ENCODE assay signal across 8 cellular contexts in the genomic region with DNA sequence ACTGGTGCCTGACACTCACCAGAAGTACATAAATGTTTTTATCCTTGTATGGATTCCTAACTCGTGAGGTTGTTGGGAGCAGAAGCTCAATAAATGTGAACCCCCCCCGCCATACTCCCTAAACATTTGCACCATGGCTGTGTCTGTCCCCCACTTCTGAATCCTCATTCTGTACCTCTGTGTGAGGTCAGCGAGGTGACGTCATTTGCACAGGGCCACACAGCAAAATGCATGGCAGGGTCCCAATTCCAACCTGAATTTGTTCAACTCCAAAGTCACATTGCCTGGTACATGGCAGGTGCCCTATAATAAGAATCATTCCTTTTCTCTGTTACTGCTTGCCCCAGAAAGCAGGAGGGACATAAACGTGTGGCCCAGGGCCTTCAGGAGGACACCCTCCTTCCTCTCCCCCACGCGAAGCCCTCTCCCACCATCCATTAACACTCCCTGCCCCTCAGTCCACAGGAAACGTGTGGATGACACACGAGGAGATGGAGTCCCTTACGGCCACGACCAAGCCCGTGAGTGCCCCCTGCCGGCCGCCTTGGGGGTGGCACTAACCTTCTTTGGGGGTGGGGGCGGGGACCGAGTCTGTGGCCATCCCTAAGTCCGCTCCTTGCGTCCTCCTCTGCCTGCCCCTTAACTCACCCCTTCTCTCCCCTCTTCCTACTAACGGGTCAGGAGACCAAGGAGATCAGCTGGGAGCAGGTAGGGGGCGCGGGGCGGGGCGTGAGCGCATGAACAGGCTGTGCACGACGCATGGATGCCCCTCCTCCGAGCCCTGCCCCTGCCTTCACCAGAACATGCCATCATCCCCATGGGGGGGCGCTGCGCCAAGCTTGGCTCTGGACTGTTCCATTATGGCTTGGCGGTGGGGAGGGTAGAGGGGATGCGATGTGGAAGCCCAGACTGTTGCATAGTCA. TPM values are rescaled to one million over a fixed set of nuclear protein-coding genes. Genes with fewer than 3 reads are reported as not detected.
DNase-seq lines count a peak whose midpoint lies in the region; ATAC-seq and TF ChIP-seq lines count a peak whose summit lies in the region.

No MANE protein-coding gene starts in this region.

- H3K4me3 ChIP-seq in Panc1 (ENCODE audit: low read depth in 2 of 2, low read length in 2 of 2) (peak overlapping the region; percentile 17 to 27; a peak in 2 of 4 replicates), neuronal stem cell (ENCODE audit: low read length in 2 of 2) (peak overlapping the region; percentile 38 to 65), stomach smooth muscle (ENCODE audit: low read length in 2 of 2) (peak overlapping the region; percentile 26 to 67)

- H3K36me3 ChIP-seq in Panc1 (ENCODE audit: control insufficient read depth, insufficient read depth, low read length) (no peaks in the 10 kb centered on the region; the same call in 1 of the 2 replicates), neuronal stem cell (replicated peaks in 1 of 2; ENCODE audit: control insufficient read depth in 2 of 2, insufficient read depth in 2 of 2, low read length in 2 of 2) (no peaks in the 10 kb centered on the region), stomach smooth muscle (ENCODE audit: control insufficient read depth in 2 of 2, insufficient read depth in 2 of 2, low read length in 2 of 2) (no peaks in the 10 kb centered on the region)

- intact Hi-C loops in Panc1 (cut with micrococcal nuclease; ENCODE audit: unreplicated experiment), result no loop called here

- peak overlapping the region; percentile 64 for H3K9ac ChIP-seq in neuronal stem cell (ENCODE audit: low read depth, low read length, poor library complexity)
- H3K9ac ChIP-seq in stomach smooth muscle (ENCODE audit: low read length in 2 of 2), result peak overlapping the region in 1 of 2 donors; percentile 21

- H3K79me1 ChIP-seq in neuronal stem cell (ENCODE audit: low read depth, low read length), result no peaks in the 10 kb centered on the region

- TF ChIP-seq CTCF in Panc1 (IDR thresholded peaks at IDR 0.05) (peak; percentile 92), foreskin keratinocyte (conservative IDR thresholded peaks at IDR 0.05) (peak; percentile 87)

- peak overlapping the region; percentile 68 for H3K4me2 ChIP-seq in neuronal stem cell (ENCODE audit: insufficient read depth, low read length, poor library complexity, severe bottlenecking)

- H3K4me1 ChIP-seq in Panc1 (ENCODE audit: control insufficient read depth, insufficient read depth, low read length), result no peaks in the 10 kb centered on the region
- H3K4me1 ChIP-seq in foreskin keratinocyte, result no peaks in the 10 kb centered on the region
- peaks cover 15 to 18% of the 10 kb centered on the region in 2 donors for H3K4me1 ChIP-seq in neuronal stem cell (ENCODE audit: control insufficient read depth in 2 of 2, insufficient read depth in 1 of 2, low read depth in 1 of 2, low read length in 2 of 2)
- H3K4me1 ChIP-seq in stomach smooth muscle (ENCODE audit: control insufficient read depth, insufficient read depth, low read length), result peaks cover 43% of the 10 kb centered on the region

- peak overlapping the region; percentile 32 for H3K14ac ChIP-seq in neuronal stem cell (ENCODE audit: low read length)

- H2AK5ac ChIP-seq in neuronal stem cell (ENCODE audit: low read depth, low read length), result no peak overlapping the region

- H2BK12ac ChIP-seq in neuronal stem cell (ENCODE audit: low read length), result no peak overlapping the region

- peak overlapping the region; percentile 9 for H3K23ac ChIP-seq in neuronal stem cell (ENCODE audit: low read depth, low read length, poor library complexity)

- H3K18ac ChIP-seq in neuronal stem cell (ENCODE audit: low read length), result peak overlapping the region; percentile 58

- H3K9me3 ChIP-seq in Panc1 (ENCODE audit: control insufficient read depth, insufficient read depth, low read depth, low read length) (no peaks in the 10 kb centered on the region), neuronal stem cell (replicated peaks in 1 of 2; ENCODE audit: control insufficient read depth in 2 of 2, insufficient read depth in 1 of 2, low read depth in 1 of 2, low read length in 2 of 2) (no peaks in the 10 kb centered on the region), stomach smooth muscle (ENCODE audit: control insufficient read depth in 2 of 2, low read length in 2 of 2) (no peaks in the 10 kb centered on the region)

- no TSS peak for BruUV-seq in Panc1 (replicated peaks; lab: Mats Ljungman, UMichigan)

- DNase-seq in AG20443 (ENCODE audit: low spot score) (peak; percentile 84), HCEC 1CT (peak; percentile 78), Panc1 (ENCODE audit: low read depth, low spot score) (peak; percentile 42), foreskin keratinocyte (peak in 1 of 2 donors; percentile 43), neuronal stem cell (ENCODE audit: low spot score) (peak; percentile 98)
- DNase-seq in activated effector memory CD4-positive, alpha-beta T cell treated with anti-CD3 and anti-CD28 coated beads, Interleukin-2, amount 50 U/mL, for 16 hours, result peak; percentile 93

- H2BK5ac ChIP-seq in neuronal stem cell (ENCODE audit: low read length), result no peak overlapping the region

- no CpG with 5 or more reads among the region's 31 CpGs for WGBS in neuronal stem cell (ENCODE audit: extremely low coverage in 2 of 2, insufficient read length in 2 of 2, insufficient replicate concordance in 1 of 2), 2 donors

- H2BK15ac ChIP-seq in neuronal stem cell (ENCODE audit: low read length), result peak overlapping the region; percentile 10

- no peak overlapping the region for H4K91ac ChIP-seq in neuronal stem cell (ENCODE audit: low read depth, low read length, poor library complexity)

- in situ Hi-C loops in Panc1 (cut with HindIII; ENCODE audit: low pct_unique_long_range_greater_than_20kb, low sequenced_read_pairs), result no loop called here

- H3K27ac ChIP-seq in Panc1 (ENCODE audit: low read length), result no peak overlapping the region
- no peak overlapping the region for H3K27ac ChIP-seq in foreskin keratinocyte
- peak overlapping the region; percentile 82 for H3K27ac ChIP-seq in neuronal stem cell (replicated peaks; ENCODE audit: low read length)
- H3K27ac ChIP-seq in stomach smooth muscle (ENCODE audit: low read length), result peak overlapping the region; percentile 18

- no peak overlapping the region for H2BK120ac ChIP-seq in neuronal stem cell (ENCODE audit: low read depth, low read length)

- no peak overlapping the region for H3K4ac ChIP-seq in neuronal stem cell (ENCODE audit: low read length)

- no peak overlapping the region for H4K8ac ChIP-seq in neuronal stem cell (ENCODE audit: low read depth, low read length)

- POLR2A ChIA-PET in Panc1 (lab: Charles Lee), result no interaction called here

- CTCF ChIA-PET in Panc1 (lab: Charles Lee), result interaction anchor here (0.7 to 1.1 kb wide), 5 partner anchors 18 to 307 kb away, joined by 3 to 10 read pairs (median 5); a partner anchor contains a TSS

- H2AFZ ChIP-seq in neuronal stem cell (ENCODE audit: low read length), result peak overlapping the region; percentile 91

- ATAC-seq in Panc1 (peak; percentile 35; the same call in 1 of the 2 replicates), foreskin keratinocyte (peak; percentile 4), GM21723 (IDR thresholded peaks at IDR 0.05; ENCODE audit: unreplicated experiment) (no peak)

- no peaks in the 10 kb centered on the region for H3K27me3 ChIP-seq in Panc1 (ENCODE audit: control insufficient read depth, insufficient read depth, low read length)
- no peaks in the 10 kb centered on the region for H3K27me3 ChIP-seq in foreskin keratinocyte
- peaks cover 0 to 1% (median 0%) of the 10 kb centered on the region in 3 experiments for H3K27me3 ChIP-seq in neuronal stem cell (ENCODE audit: control insufficient read depth in 3 of 3, insufficient read depth in 3 of 3, low read depth in 1 of 3, low read length in 3 of 3)
- H3K27me3 ChIP-seq in stomach smooth muscle (ENCODE audit: control insufficient read depth in 1 of 2, insufficient read depth in 2 of 2, low read length in 2 of 2), result no peaks in the 10 kb centered on the region

RNA-seq across cellular contexts. Expression of a gene that starts 9.4 kb away (rescaled TPM):
- 0.13 TPM for total RNA-seq in Panc1 (2021; ENCODE audit: unreplicated experiment)
- polyA plus RNA-seq in Panc1 (2012; ENCODE audit: insufficient read length), result 0.61 TPM
- total RNA-seq in foreskin keratinocyte, result not detected in 2 replicates
- polyA plus RNA-seq in foreskin keratinocyte, result not detected in 2 replicates
- polyA plus RNA-seq in neuronal stem cell (2013, experiment 1 of 2), result 0.66 TPM
- 0.76 TPM for polyA plus RNA-seq in neuronal stem cell (2013, experiment 2 of 2)

RNA-seq across cellular contexts. Expression of a gene that starts 11.8 kb away (rescaled TPM):
- total RNA-seq in Panc1 (2021; ENCODE audit: unreplicated experiment) (19.4 TPM), foreskin keratinocyte (17.6 and 18.7 TPM in 2 replicates)
- 20.3 TPM for polyA plus RNA-seq in Panc1 (2012; ENCODE audit: insufficient read length)
- 15.4 and 15.6 TPM in 2 replicates for polyA plus RNA-seq in foreskin keratinocyte
- polyA plus RNA-seq in neuronal stem cell (2013, experiment 1 of 2), result 4.2 TPM
- 4.4 TPM for polyA plus RNA-seq in neuronal stem cell (2013, experiment 2 of 2)

RNA-seq across cellular contexts. Expression of a gene that starts 26.4 kb away (rescaled TPM):
- 21.7 TPM for total RNA-seq in Panc1 (2021; ENCODE audit: unreplicated experiment)
- polyA plus RNA-seq in Panc1 (2012; ENCODE audit: insufficient read length), result 22.2 TPM
- 9.8 and 9.9 TPM in 2 replicates for total RNA-seq in foreskin keratinocyte
- 9.4 and 10.3 TPM in 2 replicates for polyA plus RNA-seq in foreskin keratinocyte
- polyA plus RNA-seq in neuronal stem cell (2013, experiment 1 of 2), result 10.5 TPM
- polyA plus RNA-seq in neuronal stem cell (2013, experiment 2 of 2), result 10.8 TPM

RNA-seq across cellular contexts. Expression of a gene that starts 26.8 kb away (rescaled TPM):
- total RNA-seq in Panc1 (2021; ENCODE audit: unreplicated experiment), result 1.4 TPM
- 1.4 TPM for polyA plus RNA-seq in Panc1 (2012; ENCODE audit: insufficient read length)
- 0.71 and 1.2 TPM in 2 replicates for total RNA-seq in foreskin keratinocyte
- 2.0 TPM in 2 replicates for polyA plus RNA-seq in foreskin keratinocyte
- 1.1 TPM for polyA plus RNA-seq in neuronal stem cell (2013, experiment 1 of 2)
- 1.3 TPM for polyA plus RNA-seq in neuronal stem cell (2013, experiment 2 of 2)

RNA-seq across cellular contexts. Expression of a gene that starts 31.6 kb away (rescaled TPM):
- 6.4 TPM for total RNA-seq in Panc1 (2021; ENCODE audit: unreplicated experiment)
- 12.9 TPM for polyA plus RNA-seq in Panc1 (2012; ENCODE audit: insufficient read length)
- 2.4 and 3.0 TPM in 2 replicates for total RNA-seq in foreskin keratinocyte
- polyA plus RNA-seq in foreskin keratinocyte, result 3.8 and 4.3 TPM in 2 replicates
- 3.6 TPM for polyA plus RNA-seq in neuronal stem cell (2013, experiment 1 of 2)
- 3.0 TPM for polyA plus RNA-seq in neuronal stem cell (2013, experiment 2 of 2)

Comparison
In these comparisons a context has a peak if more than half of its experiments do, and no peak if none do; other contexts are left out.
1. H3K27ac ChIP-seq: peak in neuronal stem cell (single experiment) and stomach smooth muscle (single experiment); none in Panc1 (single experiment) and foreskin keratinocyte (single experiment).
2. Peak in every context shown above with its lines, with median percentiles within 50 percentile points of each other: H3K4me3 ChIP-seq.